In genomic region chrX:53290441-53291041, GRCh38 we compare ENCODE assay signal across 20 cellular contexts.
"Had no signal": no experiment of that assay in that cellular context is flagged by ENCODE, and none has a peak within 500 bp of the region (broad histone marks: within the 10 kb centered on the region; RNA-seq: fewer than 3 reads in every experiment).

No MANE protein-coding gene starts in this region.

- DNase-seq: activated CD4-positive, alpha-beta memory T cell treated with anti-CD3 and anti-CD28 coated beads, Interleukin-2, amount 10 ng/mL, durations not matched to agents 7 days and 5 days; activated CD4-positive, alpha-beta T cell treated with anti-CD3 and anti-CD28 coated beads for 48 hours; activated CD4-positive, CD25-positive, alpha-beta regulatory T cell; activated CD8-positive, alpha-beta memory T cell treated with anti-CD3 and anti-CD28 coated beads, Interleukin-2, amount 10 ng/mL, durations not matched to agents 7 days and 5 days; activated naive CD4-positive, alpha-beta T cell; activated naive CD8-positive, alpha-beta T cell treated with anti-CD3 and anti-CD28 coated beads for 36 hours; body of pancreas; central memory CD4-positive, alpha-beta T cell; effector CD4-positive, alpha-beta T cell; immature natural killer cell; midbrain; nephron progenitor cell; stimulated activated CD4-positive, alpha-beta T cell treated with anti-CD3 and anti-CD28 coated beads, Interleukin-12 subunit alpha, Interleukin-12 subunit beta, amount 100 ng/mL, for 4 hours; stimulated activated CD4-positive, alpha-beta T cell treated with anti-CD3 and anti-CD28 coated beads, Interleukin-1b, Interleukin-23, amount 100 ng/mL, for 48 hours; stimulated activated CD8-positive, alpha-beta memory T cell treated with anti-CD3 and anti-CD28 coated beads, Interleukin-4, amount 100 ng/mL, for 48 hours; stimulated activated naive CD4-positive, alpha-beta T cell treated with Interleukin-2 at 50 U/mL for 16 hours; T-cell; T1000 had no signal

- ATAC-seq: activated CD8-positive, alpha-beta memory T cell treated with anti-CD3 and anti-CD28 coated beads, Interleukin-2, amount 10 ng/mL, durations not matched to agents 7 days and 5 days; body of pancreas; gastroesophageal sphincter; T-cell had no signal

- H3K9me3 ChIP-seq: body of pancreas, gastroesophageal sphincter, tibial nerve had no signal

- H3K27me3 ChIP-seq: body of pancreas, gastroesophageal sphincter had no signal

- H3K4me3 ChIP-seq: body of pancreas, gastroesophageal sphincter, tibial nerve had no signal

- H3K27ac ChIP-seq: body of pancreas, gastroesophageal sphincter, tibial nerve had no signal

- H3K36me3 ChIP-seq: gastroesophageal sphincter, tibial nerve had no signal
